1 cellular context compared by ENCODE assay signal in the genomic region with DNA sequence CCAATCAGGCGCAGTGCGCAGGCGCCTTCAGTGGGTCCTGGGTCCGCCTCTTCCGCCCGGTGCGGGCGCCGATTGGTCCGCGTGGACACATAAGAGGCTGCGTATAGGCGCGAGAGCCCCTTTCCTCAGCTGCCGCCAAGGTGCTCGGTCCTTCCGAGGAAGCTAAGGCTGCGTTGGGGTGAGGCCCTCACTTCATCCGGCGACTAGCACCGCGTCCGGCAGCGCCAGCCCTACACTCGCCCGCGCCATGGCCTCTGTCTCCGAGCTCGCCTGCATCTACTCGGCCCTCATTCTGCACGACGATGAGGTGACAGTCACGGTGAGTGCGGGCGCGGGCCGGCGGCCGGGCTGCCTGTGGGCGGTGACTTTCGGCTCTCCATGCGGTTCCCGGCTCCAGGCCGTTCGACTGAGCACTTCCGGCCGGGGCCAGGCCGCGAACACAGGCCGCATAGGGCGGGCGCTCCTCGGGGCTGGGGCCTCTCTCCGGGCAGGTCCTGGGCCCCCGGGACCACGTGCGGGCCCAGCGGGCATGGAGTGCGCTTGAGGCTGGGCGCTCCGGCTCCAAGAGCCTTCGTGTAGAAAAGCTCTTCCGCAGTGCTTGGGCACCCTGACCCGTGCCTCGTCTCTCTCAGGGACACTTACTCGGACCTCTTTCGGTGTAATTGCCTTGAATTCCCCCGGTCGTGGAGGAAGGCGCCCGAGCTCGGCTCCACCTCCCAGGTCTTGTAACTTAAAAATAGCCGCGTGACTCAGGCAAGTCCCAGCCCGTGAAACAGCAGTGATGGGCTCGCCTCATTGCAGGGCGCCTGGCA.
TF ChIP-seq lines count a peak whose summit lies in the region.

A gene (plus strand): TSS at position 117 of the 812 bp plus-strand sequence. CDS start 131 bp downstream, at position 248.

TF ChIP-seq in K562, 482 proteins besides CTCF, POLR2A, EP300 and RAD21 (continued from another document and continues in another):
- TF ChIP-seq, protein P1, sequence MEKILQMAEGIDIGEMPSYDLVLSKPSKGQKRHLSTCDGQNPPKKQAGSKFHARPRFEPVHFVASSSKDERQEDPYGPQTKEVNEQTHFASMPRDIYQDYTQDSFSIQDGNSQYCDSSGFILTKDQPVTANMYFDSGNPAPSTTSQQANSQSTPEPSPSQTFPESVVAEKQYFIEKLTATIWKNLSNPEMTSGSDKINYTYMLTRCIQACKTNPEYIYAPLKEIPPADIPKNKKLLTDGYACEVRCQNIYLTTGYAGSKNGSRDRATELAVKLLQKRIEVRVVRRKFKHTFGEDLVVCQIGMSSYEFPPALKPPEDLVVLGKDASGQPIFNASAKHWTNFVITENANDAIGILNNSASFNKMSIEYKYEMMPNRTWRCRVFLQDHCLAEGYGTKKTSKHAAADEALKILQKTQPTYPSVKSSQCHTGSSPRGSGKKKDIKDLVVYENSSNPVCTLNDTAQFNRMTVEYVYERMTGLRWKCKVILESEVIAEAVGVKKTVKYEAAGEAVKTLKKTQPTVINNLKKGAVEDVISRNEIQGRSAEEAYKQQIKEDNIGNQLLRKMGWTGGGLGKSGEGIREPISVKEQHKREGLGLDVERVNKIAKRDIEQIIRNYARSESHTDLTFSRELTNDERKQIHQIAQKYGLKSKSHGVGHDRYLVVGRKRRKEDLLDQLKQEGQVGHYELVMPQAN (IDR thresholded peaks at IDR 0.05; ENCODE audit: borderline replicate concordance): peak; percentile 93
- TF ChIP-seq, protein P2, sequence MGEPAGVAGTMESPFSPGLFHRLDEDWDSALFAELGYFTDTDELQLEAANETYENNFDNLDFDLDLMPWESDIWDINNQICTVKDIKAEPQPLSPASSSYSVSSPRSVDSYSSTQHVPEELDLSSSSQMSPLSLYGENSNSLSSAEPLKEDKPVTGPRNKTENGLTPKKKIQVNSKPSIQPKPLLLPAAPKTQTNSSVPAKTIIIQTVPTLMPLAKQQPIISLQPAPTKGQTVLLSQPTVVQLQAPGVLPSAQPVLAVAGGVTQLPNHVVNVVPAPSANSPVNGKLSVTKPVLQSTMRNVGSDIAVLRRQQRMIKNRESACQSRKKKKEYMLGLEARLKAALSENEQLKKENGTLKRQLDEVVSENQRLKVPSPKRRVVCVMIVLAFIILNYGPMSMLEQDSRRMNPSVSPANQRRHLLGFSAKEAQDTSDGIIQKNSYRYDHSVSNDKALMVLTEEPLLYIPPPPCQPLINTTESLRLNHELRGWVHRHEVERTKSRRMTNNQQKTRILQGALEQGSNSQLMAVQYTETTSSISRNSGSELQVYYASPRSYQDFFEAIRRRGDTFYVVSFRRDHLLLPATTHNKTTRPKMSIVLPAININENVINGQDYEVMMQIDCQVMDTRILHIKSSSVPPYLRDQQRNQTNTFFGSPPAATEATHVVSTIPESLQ (CRISPR knock-in tag; IDR thresholded peaks at IDR 0.05): peak; percentile 82; the same call in 1 of the 2 replicates
- TF ChIP-seq TEAD1 (CRISPR knock-in tag; IDR thresholded peaks at IDR 0.05) (no peak), NRF1 (conservative IDR thresholded peaks at IDR 0.05 in 1 of 2, IDR thresholded peaks at IDR 0.05 in 1 of 2) (peak; percentile 93 to 94), SMAD3 (CRISPR knock-in tag; conservative IDR thresholded peaks at IDR 0.05) (no peak), SMARCA5 (IDR thresholded peaks at IDR 0.05) (no peak), ZNF253 (CRISPR knock-in tag; conservative IDR thresholded peaks at IDR 0.05) (no peak), ASH1L (IDR thresholded peaks at IDR 0.05; ENCODE audit: borderline replicate concordance, low read depth, partially characterized antibody) (no peak), KAT7 (CRISPR knock-in tag; IDR thresholded peaks at IDR 0.05; ENCODE audit: borderline replicate concordance) (peak; percentile 77; the same call in 1 of the 2 replicates), TARDBP (IDR thresholded peaks at IDR 0.05) (peak; percentile 66; the same call in 1 of the 2 replicates), ZNF133 (CRISPR knock-in tag; IDR thresholded peaks at IDR 0.05) (no peak), CBFB (CRISPR knock-in tag; IDR thresholded peaks at IDR 0.05) (peak; percentile 69), ZNF830 (CRISPR knock-in tag; IDR thresholded peaks at IDR 0.05) (no peak), POLR2H (tag; IDR thresholded peaks at IDR 0.05; ENCODE audit: low read depth) (peak; percentile 98), CBX8 (IDR thresholded peaks at IDR 0.05; ENCODE audit: borderline replicate concordance, extremely low read depth, low read depth, low read length, poor library complexity, severe bottlenecking) (no peak), NCOA1 (IDR thresholded peaks at IDR 0.05; ENCODE audit: low read depth) (no peak), ARNT (IDR thresholded peaks at IDR 0.05) (no peak), JUN (IDR thresholded peaks at IDR 0.05; ENCODE audit: borderline replicate concordance, low read depth, low read length) (no peak), JUN (CRISPR knock-in tag; IDR thresholded peaks at IDR 0.05; ENCODE audit: borderline replicate concordance) (no peak), MCM2 (IDR thresholded peaks at IDR 0.05; ENCODE audit: low read depth) (no peak), ZC3H8 (IDR thresholded peaks at IDR 0.05) (0 out of 2 replicates have a peak, but pooled peaks have one; percentile 23), CBFA2T2 (conservative IDR thresholded peaks at IDR 0.05) (no peak), MEIS2 (IDR thresholded peaks at IDR 0.05; ENCODE audit: partially characterized antibody) (peak; percentile 32), RBM39 (optimal IDR thresholded peaks at IDR 0.05; ENCODE audit: low read depth, low read length) (no peak)
- TF ChIP-seq, protein P3, sequence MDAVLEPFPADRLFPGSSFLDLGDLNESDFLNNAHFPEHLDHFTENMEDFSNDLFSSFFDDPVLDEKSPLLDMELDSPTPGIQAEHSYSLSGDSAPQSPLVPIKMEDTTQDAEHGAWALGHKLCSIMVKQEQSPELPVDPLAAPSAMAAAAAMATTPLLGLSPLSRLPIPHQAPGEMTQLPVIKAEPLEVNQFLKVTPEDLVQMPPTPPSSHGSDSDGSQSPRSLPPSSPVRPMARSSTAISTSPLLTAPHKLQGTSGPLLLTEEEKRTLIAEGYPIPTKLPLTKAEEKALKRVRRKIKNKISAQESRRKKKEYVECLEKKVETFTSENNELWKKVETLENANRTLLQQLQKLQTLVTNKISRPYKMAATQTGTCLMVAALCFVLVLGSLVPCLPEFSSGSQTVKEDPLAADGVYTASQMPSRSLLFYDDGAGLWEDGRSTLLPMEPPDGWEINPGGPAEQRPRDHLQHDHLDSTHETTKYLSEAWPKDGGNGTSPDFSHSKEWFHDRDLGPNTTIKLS (IDR thresholded peaks at IDR 0.05; ENCODE audit: borderline replicate concordance, low read depth): no peak
- TF ChIP-seq, protein P4, sequence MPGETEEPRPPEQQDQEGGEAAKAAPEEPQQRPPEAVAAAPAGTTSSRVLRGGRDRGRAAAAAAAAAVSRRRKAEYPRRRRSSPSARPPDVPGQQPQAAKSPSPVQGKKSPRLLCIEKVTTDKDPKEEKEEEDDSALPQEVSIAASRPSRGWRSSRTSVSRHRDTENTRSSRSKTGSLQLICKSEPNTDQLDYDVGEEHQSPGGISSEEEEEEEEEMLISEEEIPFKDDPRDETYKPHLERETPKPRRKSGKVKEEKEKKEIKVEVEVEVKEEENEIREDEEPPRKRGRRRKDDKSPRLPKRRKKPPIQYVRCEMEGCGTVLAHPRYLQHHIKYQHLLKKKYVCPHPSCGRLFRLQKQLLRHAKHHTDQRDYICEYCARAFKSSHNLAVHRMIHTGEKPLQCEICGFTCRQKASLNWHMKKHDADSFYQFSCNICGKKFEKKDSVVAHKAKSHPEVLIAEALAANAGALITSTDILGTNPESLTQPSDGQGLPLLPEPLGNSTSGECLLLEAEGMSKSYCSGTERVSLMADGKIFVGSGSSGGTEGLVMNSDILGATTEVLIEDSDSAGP (CRISPR knock-in tag; IDR thresholded peaks at IDR 0.05): no peak
- TF ChIP-seq, protein P5, sequence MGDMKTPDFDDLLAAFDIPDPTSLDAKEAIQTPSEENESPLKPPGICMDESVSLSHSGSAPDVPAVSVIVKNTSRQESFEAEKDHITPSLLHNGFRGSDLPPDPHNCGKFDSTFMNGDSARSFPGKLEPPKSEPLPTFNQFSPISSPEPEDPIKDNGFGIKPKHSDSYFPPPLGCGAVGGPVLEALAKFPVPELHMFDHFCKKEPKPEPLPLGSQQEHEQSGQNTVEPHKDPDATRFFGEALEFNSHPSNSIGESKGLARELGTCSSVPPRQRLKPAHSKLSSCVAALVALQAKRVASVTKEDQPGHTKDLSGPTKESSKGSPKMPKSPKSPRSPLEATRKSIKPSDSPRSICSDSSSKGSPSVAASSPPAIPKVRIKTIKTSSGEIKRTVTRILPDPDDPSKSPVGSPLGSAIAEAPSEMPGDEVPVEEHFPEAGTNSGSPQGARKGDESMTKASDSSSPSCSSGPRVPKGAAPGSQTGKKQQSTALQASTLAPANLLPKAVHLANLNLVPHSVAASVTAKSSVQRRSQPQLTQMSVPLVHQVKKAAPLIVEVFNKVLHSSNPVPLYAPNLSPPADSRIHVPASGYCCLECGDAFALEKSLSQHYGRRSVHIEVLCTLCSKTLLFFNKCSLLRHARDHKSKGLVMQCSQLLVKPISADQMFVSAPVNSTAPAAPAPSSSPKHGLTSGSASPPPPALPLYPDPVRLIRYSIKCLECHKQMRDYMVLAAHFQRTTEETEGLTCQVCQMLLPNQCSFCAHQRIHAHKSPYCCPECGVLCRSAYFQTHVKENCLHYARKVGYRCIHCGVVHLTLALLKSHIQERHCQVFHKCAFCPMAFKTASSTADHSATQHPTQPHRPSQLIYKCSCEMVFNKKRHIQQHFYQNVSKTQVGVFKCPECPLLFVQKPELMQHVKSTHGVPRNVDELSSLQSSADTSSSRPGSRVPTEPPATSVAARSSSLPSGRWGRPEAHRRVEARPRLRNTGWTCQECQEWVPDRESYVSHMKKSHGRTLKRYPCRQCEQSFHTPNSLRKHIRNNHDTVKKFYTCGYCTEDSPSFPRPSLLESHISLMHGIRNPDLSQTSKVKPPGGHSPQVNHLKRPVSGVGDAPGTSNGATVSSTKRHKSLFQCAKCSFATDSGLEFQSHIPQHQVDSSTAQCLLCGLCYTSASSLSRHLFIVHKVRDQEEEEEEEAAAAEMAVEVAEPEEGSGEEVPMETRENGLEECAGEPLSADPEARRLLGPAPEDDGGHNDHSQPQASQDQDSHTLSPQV (IDR thresholded peaks at IDR 0.05): no peak
- TF ChIP-seq, protein P6, sequence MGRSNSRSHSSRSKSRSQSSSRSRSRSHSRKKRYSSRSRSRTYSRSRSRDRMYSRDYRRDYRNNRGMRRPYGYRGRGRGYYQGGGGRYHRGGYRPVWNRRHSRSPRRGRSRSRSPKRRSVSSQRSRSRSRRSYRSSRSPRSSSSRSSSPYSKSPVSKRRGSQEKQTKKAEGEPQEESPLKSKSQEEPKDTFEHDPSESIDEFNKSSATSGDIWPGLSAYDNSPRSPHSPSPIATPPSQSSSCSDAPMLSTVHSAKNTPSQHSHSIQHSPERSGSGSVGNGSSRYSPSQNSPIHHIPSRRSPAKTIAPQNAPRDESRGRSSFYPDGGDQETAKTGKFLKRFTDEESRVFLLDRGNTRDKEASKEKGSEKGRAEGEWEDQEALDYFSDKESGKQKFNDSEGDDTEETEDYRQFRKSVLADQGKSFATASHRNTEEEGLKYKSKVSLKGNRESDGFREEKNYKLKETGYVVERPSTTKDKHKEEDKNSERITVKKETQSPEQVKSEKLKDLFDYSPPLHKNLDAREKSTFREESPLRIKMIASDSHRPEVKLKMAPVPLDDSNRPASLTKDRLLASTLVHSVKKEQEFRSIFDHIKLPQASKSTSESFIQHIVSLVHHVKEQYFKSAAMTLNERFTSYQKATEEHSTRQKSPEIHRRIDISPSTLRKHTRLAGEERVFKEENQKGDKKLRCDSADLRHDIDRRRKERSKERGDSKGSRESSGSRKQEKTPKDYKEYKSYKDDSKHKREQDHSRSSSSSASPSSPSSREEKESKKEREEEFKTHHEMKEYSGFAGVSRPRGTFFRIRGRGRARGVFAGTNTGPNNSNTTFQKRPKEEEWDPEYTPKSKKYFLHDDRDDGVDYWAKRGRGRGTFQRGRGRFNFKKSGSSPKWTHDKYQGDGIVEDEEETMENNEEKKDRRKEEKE (IDR thresholded peaks at IDR 0.05; ENCODE audit: borderline replicate concordance in 1 of 2, control insufficient read depth in 1 of 2, low read depth in 2 of 2, low read length in 1 of 2): 0 out of 4 replicates have a peak, but pooled peaks of 1 of the 2 experiments have one; percentile 12
- TF ChIP-seq, protein P7, sequence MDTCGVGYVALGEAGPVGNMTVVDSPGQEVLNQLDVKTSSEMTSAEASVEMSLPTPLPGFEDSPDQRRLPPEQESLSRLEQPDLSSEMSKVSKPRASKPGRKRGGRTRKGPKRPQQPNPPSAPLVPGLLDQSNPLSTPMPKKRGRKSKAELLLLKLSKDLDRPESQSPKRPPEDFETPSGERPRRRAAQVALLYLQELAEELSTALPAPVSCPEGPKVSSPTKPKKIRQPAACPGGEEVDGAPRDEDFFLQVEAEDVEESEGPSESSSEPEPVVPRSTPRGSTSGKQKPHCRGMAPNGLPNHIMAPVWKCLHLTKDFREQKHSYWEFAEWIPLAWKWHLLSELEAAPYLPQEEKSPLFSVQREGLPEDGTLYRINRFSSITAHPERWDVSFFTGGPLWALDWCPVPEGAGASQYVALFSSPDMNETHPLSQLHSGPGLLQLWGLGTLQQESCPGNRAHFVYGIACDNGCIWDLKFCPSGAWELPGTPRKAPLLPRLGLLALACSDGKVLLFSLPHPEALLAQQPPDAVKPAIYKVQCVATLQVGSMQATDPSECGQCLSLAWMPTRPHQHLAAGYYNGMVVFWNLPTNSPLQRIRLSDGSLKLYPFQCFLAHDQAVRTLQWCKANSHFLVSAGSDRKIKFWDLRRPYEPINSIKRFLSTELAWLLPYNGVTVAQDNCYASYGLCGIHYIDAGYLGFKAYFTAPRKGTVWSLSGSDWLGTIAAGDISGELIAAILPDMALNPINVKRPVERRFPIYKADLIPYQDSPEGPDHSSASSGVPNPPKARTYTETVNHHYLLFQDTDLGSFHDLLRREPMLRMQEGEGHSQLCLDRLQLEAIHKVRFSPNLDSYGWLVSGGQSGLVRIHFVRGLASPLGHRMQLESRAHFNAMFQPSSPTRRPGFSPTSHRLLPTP (IDR thresholded peaks at IDR 0.05; ENCODE audit: borderline replicate concordance, extremely low read depth, insufficient read length): no peak
- TF ChIP-seq, protein P8, sequence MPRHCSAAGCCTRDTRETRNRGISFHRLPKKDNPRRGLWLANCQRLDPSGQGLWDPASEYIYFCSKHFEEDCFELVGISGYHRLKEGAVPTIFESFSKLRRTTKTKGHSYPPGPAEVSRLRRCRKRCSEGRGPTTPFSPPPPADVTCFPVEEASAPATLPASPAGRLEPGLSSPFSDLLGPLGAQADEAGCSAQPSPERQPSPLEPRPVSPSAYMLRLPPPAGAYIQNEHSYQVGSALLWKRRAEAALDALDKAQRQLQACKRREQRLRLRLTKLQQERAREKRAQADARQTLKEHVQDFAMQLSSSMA (CRISPR knock-in tag; IDR thresholded peaks at IDR 0.05): no peak
- TF ChIP-seq, protein P9, sequence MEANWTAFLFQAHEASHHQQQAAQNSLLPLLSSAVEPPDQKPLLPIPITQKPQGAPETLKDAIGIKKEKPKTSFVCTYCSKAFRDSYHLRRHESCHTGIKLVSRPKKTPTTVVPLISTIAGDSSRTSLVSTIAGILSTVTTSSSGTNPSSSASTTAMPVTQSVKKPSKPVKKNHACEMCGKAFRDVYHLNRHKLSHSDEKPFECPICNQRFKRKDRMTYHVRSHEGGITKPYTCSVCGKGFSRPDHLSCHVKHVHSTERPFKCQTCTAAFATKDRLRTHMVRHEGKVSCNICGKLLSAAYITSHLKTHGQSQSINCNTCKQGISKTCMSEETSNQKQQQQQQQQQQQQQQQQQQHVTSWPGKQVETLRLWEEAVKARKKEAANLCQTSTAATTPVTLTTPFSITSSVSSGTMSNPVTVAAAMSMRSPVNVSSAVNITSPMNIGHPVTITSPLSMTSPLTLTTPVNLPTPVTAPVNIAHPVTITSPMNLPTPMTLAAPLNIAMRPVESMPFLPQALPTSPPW (CRISPR knock-in tag; IDR thresholded peaks at IDR 0.05): peak; percentile 34; the same call in 1 of the 2 replicates
